In genomic region chr1:211280910-211281309, GRCh38 we compare ENCODE assay signal across 21 cellular contexts. TPM values are rescaled to one million over a fixed set of nuclear protein-coding genes. Genes with fewer than 3 reads are reported as not detected.
DNase-seq lines count a peak whose midpoint lies in the region; ATAC-seq, FAIRE-seq and TF ChIP-seq lines count a peak whose summit lies in the region.
"Had no signal": no experiment of that assay in that cellular context is flagged by ENCODE, and none has a peak within 500 bp of the region (broad histone marks: within the 10 kb centered on the region; RNA-seq: fewer than 3 reads in every experiment).

No MANE protein-coding gene starts in this region.

- peaks cover 9% of the 10 kb centered on the region; the same call in 1 of the 2 replicates for H3K4me1 ChIP-seq in HUES6 (ENCODE audit: control insufficient read depth, insufficient read depth, low read length)
- H3K4me1 ChIP-seq in K562 (replicated peaks in 1 of 2; ENCODE audit: control insufficient read depth in 2 of 2, insufficient read depth in 2 of 2, low read length in 2 of 2), result peaks cover 0 to 4% of the 10 kb centered on the region in 2 experiments; a peak in 1 of 5 replicates
- peaks cover 4% of the 10 kb centered on the region for H3K4me1 ChIP-seq in smooth muscle cell (ENCODE audit: low read depth)
- H3K4me1 ChIP-seq in stomach, result peaks cover 0 to 9% (median 1%) of the 10 kb centered on the region in 4 donors
- H3K4me1 ChIP-seq: Peyer's patch, SJCRH30, upper lobe of right lung had no signal

- no peak overlapping the region for H3K9ac ChIP-seq in HUES6 (ENCODE audit: low read length)
- H3K9ac ChIP-seq in K562 (ENCODE audit: insufficient read depth in 1 of 2, low read depth in 2 of 2, low read length in 2 of 2), result no peak overlapping the region
- no peak overlapping the region for H3K9ac ChIP-seq in smooth muscle cell (ENCODE audit: low read depth)

- peaks cover 4% of the 10 kb centered on the region for H3K4me1 Mint-ChIP-seq in activated T-cell treated with anti-CD3 and anti-CD28 coated beads, Interleukin-2, amount 50 U/mL, for 72 hours (ENCODE audit: low read depth)
- H3K4me1 Mint-ChIP-seq in WTC11, result no peaks in the 10 kb centered on the region
- H3K4me1 Mint-ChIP-seq: activated naive CD8-positive, alpha-beta T cell treated with anti-CD3 and anti-CD28 coated beads, Interleukin-2, amount 10 ng/mL, durations not matched to agents 7 days and 5 days; neural crest cell had no signal

- no peaks in the 10 kb centered on the region for H3K9me3 ChIP-seq in HUES6 (ENCODE audit: control insufficient read depth, insufficient read depth, low read depth, low read length)
- H3K9me3 ChIP-seq in K562 (replicated peaks; ENCODE audit: control insufficient read depth, insufficient read depth, low read depth, low read length), result no peaks in the 10 kb centered on the region
- H3K9me3 ChIP-seq in smooth muscle cell (replicated peaks; ENCODE audit: low read depth), result no peaks in the 10 kb centered on the region
- no peaks in the 10 kb centered on the region for H3K9me3 ChIP-seq in stomach
- H3K9me3 ChIP-seq: Peyer's patch, SJCRH30, spleen, upper lobe of right lung had no signal

- peaks cover 4% of the 10 kb centered on the region for H3F3A ChIP-seq in smooth muscle cell (ENCODE audit: low read depth)

- H3K4me3 ChIP-seq in HUES6 (ENCODE audit: low read depth, low read length), result no peak overlapping the region
- H3K4me3 ChIP-seq in K562, result no peak overlapping the region
- H3K4me3 ChIP-seq in smooth muscle cell, result no peak overlapping the region
- H3K4me3 ChIP-seq in stomach, result no peak overlapping the region
- H3K4me3 ChIP-seq: Peyer's patch, SJCRH30, spleen, upper lobe of right lung had no signal

- H3K27ac Mint-ChIP-seq in activated T-cell treated with anti-CD3 and anti-CD28 coated beads, Interleukin-2, amount 50 U/mL, for 72 hours, result no peak overlapping the region
- no peak overlapping the region for H3K27ac Mint-ChIP-seq in WTC11
- H3K27ac Mint-ChIP-seq: activated naive CD8-positive, alpha-beta T cell treated with anti-CD3 and anti-CD28 coated beads, Interleukin-2, amount 10 ng/mL, durations not matched to agents 7 days and 5 days; immature natural killer cell; T-helper 1 cell treated with Interleukin-12 subunit alpha and Interleukin-12 subunit beta and Interleukin-4 antibody, amounts not matched to agents 30 μg/mL and 1 μg/mL, for 36 hours had no signal

- in situ Hi-C loops in K562 (cut with MboI), result no loop called here

- POLR2A ChIA-PET in K562 (lab: Yijun Ruan, JAX) (interaction anchor here (1.1 to 1.8 kb wide), 2 partner anchors 14 to 23 kb away, joined by 4 to 8 read pairs; no protein-coding TSS in a partner anchor), WTC11 (lab: Charles Lee) (no interaction called here)

- TF ChIP-seq CTCF in K562 (IDR thresholded peaks at IDR 0.05 in 2 of 3, conservative IDR thresholded peaks at IDR 0.05 in 1 of 3; ENCODE audit: insufficient read depth in 2 of 3, low read depth in 1 of 3, low read length in 3 of 3), result no peak
- TF ChIP-seq CTCF in smooth muscle cell (IDR thresholded peaks at IDR 0.05; ENCODE audit: borderline replicate concordance, insufficient read depth, poor library complexity, severe bottlenecking), result no peak
- TF ChIP-seq CTCF in stomach (IDR thresholded peaks at IDR 0.05), result no peak
- TF ChIP-seq CTCF in WTC11 (IDR thresholded peaks at IDR 0.05), result no peak

- no peak overlapping the region for H3K4me2 ChIP-seq in K562 (ENCODE audit: insufficient read depth, low read length)
- peak overlapping the region; percentile 42 for H3K4me2 ChIP-seq in smooth muscle cell

- WGBS in K562 (ENCODE audit: insufficient coverage, low coverage, missing lambda C conversion rate), result 91% methylated on average over 2 of the region's 4 CpGs
- 92% methylated on average over 4 of the region's 4 CpGs for WGBS in smooth muscle cell (ENCODE audit: low lambda C conversion rate)
- WGBS in stomach, 5 donors, result 90 to 98% (median 94%) methylated on average over 3 to 4 of the region's 4 CpGs

- 0 out of 3 replicates have a peak, but pooled peaks cover 3% of the 10 kb centered on the region for H3K79me2 ChIP-seq in K562 (ENCODE audit: control insufficient read depth, insufficient read depth, low read length)
- H3K79me2 ChIP-seq in smooth muscle cell (ENCODE audit: low read depth), result peaks cover 5% of the 10 kb centered on the region

- FAIRE-seq in K562 (lab: Jason Lieb, UNC), result no peak

- peak; percentile 21 to 25 for DNase-seq in activated T-cell treated with anti-CD3 and anti-CD28 coated beads, Interleukin-2, amount 50 U/mL, for 72 hours
- no peak for DNase-seq in activated T-cell treated with anti-CD3 and anti-CD28 coated beads, Interleukin-2, amount 50 U/mL, for 48 hours
- DNase-seq in K562 (ENCODE audit: extremely low read depth in 1 of 4, low spot score in 3 of 4) (no peak), smooth muscle cell (lab: John Stamatoyannopoulos, UW; ENCODE audit: unreplicated experiment) (no peak), stomach (no peak), WTC11 (ENCODE audit: low spot score) (no peak)
- DNase-seq: activated CD4-positive, alpha-beta T cell treated with anti-CD3 and anti-CD28 coated beads, Interleukin-2, amount 50 U/mL, for 48 hours; activated naive CD8-positive, alpha-beta T cell treated with anti-CD3 and anti-CD28 coated beads, Interleukin-2, amount 10 ng/mL, durations not matched to agents 7 days and 5 days; cerebellar nuclear complex; EL; immature natural killer cell; NCI-H2107; NCI-H510A treated with DMSO at 0.1 percent for 48 hours; Peyer's patch; SJCRH30; spleen; upper lobe of right lung had no signal

- no peaks in the 10 kb centered on the region for H3K27me3 Mint-ChIP-seq in activated T-cell treated with anti-CD3 and anti-CD28 coated beads, Interleukin-2, amount 50 U/mL, for 72 hours (ENCODE audit: low read depth)
- H3K27me3 Mint-ChIP-seq in WTC11 (ENCODE audit: low read depth), result no peaks in the 10 kb centered on the region
- H3K27me3 Mint-ChIP-seq: activated naive CD8-positive, alpha-beta T cell treated with anti-CD3 and anti-CD28 coated beads, Interleukin-2, amount 10 ng/mL, durations not matched to agents 7 days and 5 days had no signal

- no peak overlapping the region for H3K4me3 Mint-ChIP-seq in activated T-cell treated with anti-CD3 and anti-CD28 coated beads, Interleukin-2, amount 50 U/mL, for 72 hours
- H3K4me3 Mint-ChIP-seq in WTC11, result no peak overlapping the region
- H3K4me3 Mint-ChIP-seq: activated naive CD8-positive, alpha-beta T cell treated with anti-CD3 and anti-CD28 coated beads, Interleukin-2, amount 10 ng/mL, durations not matched to agents 7 days and 5 days; immature natural killer cell; neural crest cell; T-helper 1 cell treated with Interleukin-12 subunit alpha and Interleukin-12 subunit beta and Interleukin-4 antibody, amounts not matched to agents 30 μg/mL and 1 μg/mL, for 36 hours had no signal

- TF ChIP-seq EP300 in K562 (IDR thresholded peaks at IDR 0.05; ENCODE audit: low read length), result no peak
- no peak for TF ChIP-seq EP300 in stomach (IDR thresholded peaks at IDR 0.05)

- TF ChIP-seq POLR2A in K562 (conservative IDR thresholded peaks at IDR 0.05), result no peak
- no peak for TF ChIP-seq POLR2A in stomach (IDR thresholded peaks at IDR 0.05)

- CTCF ChIA-PET in K562 (lab: Yijun Ruan, JAX; ENCODE audit: low intra/inter-chr PET ratio) (no interaction called here), WTC11 (lab: Charles Lee) (interaction anchor here (0.6 kb wide), 1 partner anchor 777 kb away, joined by 3 read pairs; no protein-coding TSS in a partner anchor)

- H3K9me3 Mint-ChIP-seq in activated T-cell treated with anti-CD3 and anti-CD28 coated beads, Interleukin-2, amount 50 U/mL, for 72 hours, result no peaks in the 10 kb centered on the region
- H3K9me3 Mint-ChIP-seq in WTC11, result no peaks in the 10 kb centered on the region
- H3K9me3 Mint-ChIP-seq: activated naive CD8-positive, alpha-beta T cell treated with anti-CD3 and anti-CD28 coated beads, Interleukin-2, amount 10 ng/mL, durations not matched to agents 7 days and 5 days; immature natural killer cell; neural crest cell; T-helper 1 cell treated with Interleukin-12 subunit alpha and Interleukin-12 subunit beta and Interleukin-4 antibody, amounts not matched to agents 30 μg/mL and 1 μg/mL, for 36 hours had no signal

- H3K36me3 Mint-ChIP-seq in activated T-cell treated with anti-CD3 and anti-CD28 coated beads, Interleukin-2, amount 50 U/mL, for 72 hours (ENCODE audit: insufficient read depth in 2 of 2), result peaks cover 2 to 15% of the 10 kb centered on the region in 2 donors
- peaks cover 34% of the 10 kb centered on the region for H3K36me3 Mint-ChIP-seq in WTC11

- peak; percentile 93 to 97 for ATAC-seq in activated T-cell treated with anti-CD3 and anti-CD28 coated beads, Interleukin-2, amount 50 U/mL, for 72 hours (replicated peaks in 1 of 2)
- no peak for ATAC-seq in K562
- ATAC-seq in WTC11, result no peak
- ATAC-seq: upper lobe of right lung had no signal

- intact Hi-C loops in K562 (cut with micrococcal nuclease) (no loop called here), stomach (cut with DNase I; ENCODE audit: low total_unique reads) (no loop called here)

- H3K9me1 ChIP-seq in K562 (ENCODE audit: control insufficient read depth, insufficient read depth, low read length), result no peaks in the 10 kb centered on the region

- H2AFZ ChIP-seq in K562 (ENCODE audit: low read depth, low read length) (no peak overlapping the region), smooth muscle cell (ENCODE audit: low read depth) (no peak overlapping the region)

- H3K27me3 ChIP-seq in HUES6 (ENCODE audit: control insufficient read depth, insufficient read depth, low read length) (no peaks in the 10 kb centered on the region), K562 (ENCODE audit: control insufficient read depth in 2 of 2, insufficient read depth in 2 of 2, low read length in 2 of 2) (no peaks in the 10 kb centered on the region), smooth muscle cell (ENCODE audit: low read depth) (no peaks in the 10 kb centered on the region), stomach (no peaks in the 10 kb centered on the region)
- H3K27me3 ChIP-seq: Peyer's patch, SJCRH30, spleen, upper lobe of right lung had no signal

- no peak for TF ChIP-seq RAD21 in K562 (CRISPR knock-in tag; conservative IDR thresholded peaks at IDR 0.05 in 1 of 2, IDR thresholded peaks at IDR 0.05 in 1 of 2)

- BruUV-seq in K562 (replicated peaks; lab: Mats Ljungman, UMichigan), result no TSS peak

- H3K36me3 ChIP-seq in HUES6 (ENCODE audit: control insufficient read depth, insufficient read depth, low read length) (peaks cover 74% of the 10 kb centered on the region), K562 (ENCODE audit: control insufficient read depth, insufficient read depth, low read length) (peaks cover 72% of the 10 kb centered on the region), smooth muscle cell (ENCODE audit: low read depth) (peaks cover 10% of the 10 kb centered on the region), stomach (peaks cover 34 to 100% (median 96%) of the 10 kb centered on the region in 4 donors)

- peak overlapping the region; percentile 28; the same call in 1 of the 2 replicates for H3K27ac ChIP-seq in HUES6 (ENCODE audit: low read depth, low read length)
- peak overlapping the region; percentile 17; the same call in 1 of the 3 replicates for H3K27ac ChIP-seq in K562 (ENCODE audit: extremely low read depth, low read depth, low read length)
- peak overlapping the region; percentile 54 for H3K27ac ChIP-seq in smooth muscle cell (ENCODE audit: low read depth)
- H3K27ac ChIP-seq in stomach, result no peak overlapping the region
- H3K27ac ChIP-seq: epithelial cell of prostate, Peyer's patch, SJCRH30, spleen, upper lobe of right lung had no signal

- H4K20me1 ChIP-seq in K562 (replicated peaks; ENCODE audit: control insufficient read depth, insufficient read depth, low read length) (no peaks in the 10 kb centered on the region), smooth muscle cell (ENCODE audit: low read depth) (peaks cover 22% of the 10 kb centered on the region)

RNA-seq across cellular contexts. Expression of gene RCOR3, which starts 21.7 kb away (rescaled TPM):
- 10 to 100 TPM; 50.2 to 61.0 TPM for total RNA-seq in activated T-cell treated with anti-CD3 and anti-CD28 coated beads, Interleukin-2, amount 50 U/mL, for 72 hours
- total RNA-seq in K562 (2011; cell fraction: chromatin; rRNA removed; ENCODE audit: low replicate concordance), result 74.5 and 224 TPM in 2 replicates
- total RNA-seq in K562 (2011; cell fraction: nucleolus; rRNA removed), result 37.2 and 56.2 TPM in 2 replicates
- 84.0 and 114 TPM in 2 replicates for total RNA-seq in K562 (2011; cell fraction: nucleoplasm; rRNA removed)
- total RNA-seq in K562 (2014; rRNA removed) (17.0 and 17.3 TPM in 2 replicates), K562 (2014; rRNA removed; fragmentation: Illumina TruSeq; extraction: Trizol) (30.6 and 34.0 TPM in 2 replicates), K562 (2015; rRNA removed; fragmentation: Illumina TruSeq; extraction: Trizol) (31.2 and 34.0 TPM in 2 replicates), K562 (2021) (29.5 and 30.6 TPM in 2 replicates), smooth muscle cell (27.7 and 32.5 TPM in 2 replicates), stomach (100 to 1,000 TPM in 1 of 5 donors, 10 to 100 TPM in 4; 17.9 to 128 (median 81.3) TPM), WTC11 (2021) (28.3 to 35.9 TPM (median 30.6 TPM) in 3 replicates)
- polyA plus RNA-seq in K562 (2011; rRNA removed) (42.7 and 54.2 TPM in 2 replicates), K562 (2014; fragmentation: Illumina TruSeq; extraction: Trizol) (34.0 and 35.5 TPM in 2 replicates), K562 (2014; fragmentation: Nextera tagmentation; extraction: Ambion mirVana) (10 to 100 TPM in 1 of 2 experiments, 1 to 10 TPM in 1; 9.7 to 10.5 TPM), K562 (2014; rRNA removed) (24.1 and 29.5 TPM in 2 replicates), smooth muscle cell (22.0 and 22.5 TPM in 2 replicates), stomach (10 to 100 TPM; 11.1 to 22.2 (median 15.0) TPM)
- polyA plus RNA-seq in K562 (2011; cell fraction: cytosol; rRNA removed), result 19.7 and 23.3 TPM in 2 replicates
- polyA plus RNA-seq in K562 (2011; cell fraction: nucleus; rRNA removed), result 116 and 147 TPM in 2 replicates
- polyA plus RNA-seq in K562 (2012), result 25.5 and 27.8 TPM in 2 replicates
- polyA minus RNA-seq in K562 (2011; rRNA and poly(A)+ RNA removed), result 81.6 and 116 TPM in 2 replicates
- polyA minus RNA-seq in K562 (2011; cell fraction: cytosol; rRNA and poly(A)+ RNA removed), result 17.6 and 17.7 TPM in 2 replicates
- polyA minus RNA-seq in K562 (2011; cell fraction: nucleus; rRNA and poly(A)+ RNA removed), result 59.4 and 125 TPM in 2 replicates

RNA-seq across cellular contexts. Expression of gene TRAF5, which starts 45.7 kb away (rescaled TPM):
- total RNA-seq in activated T-cell treated with anti-CD3 and anti-CD28 coated beads, Interleukin-2, amount 50 U/mL, for 72 hours, result 10 to 100 TPM; 28.8 to 38.6 TPM
- total RNA-seq in K562 (2011; cell fraction: chromatin; rRNA removed; ENCODE audit: low replicate concordance), result 14.9 and 15.0 TPM in 2 replicates
- 7.1 and 7.5 TPM in 2 replicates for total RNA-seq in K562 (2011; cell fraction: nucleolus; rRNA removed)
- 11.6 and 16.0 TPM in 2 replicates for total RNA-seq in K562 (2011; cell fraction: nucleoplasm; rRNA removed)
- total RNA-seq in K562 (2014; rRNA removed) (5.1 and 5.2 TPM in 2 replicates), K562 (2014; rRNA removed; fragmentation: Illumina TruSeq; extraction: Trizol) (4.8 and 5.5 TPM in 2 replicates), K562 (2015; rRNA removed; fragmentation: Illumina TruSeq; extraction: Trizol) (8.9 and 9.3 TPM in 2 replicates), K562 (2021) (5.4 and 5.7 TPM in 2 replicates), smooth muscle cell (15.0 and 18.7 TPM in 2 replicates), stomach (10 to 100 TPM; 14.8 to 50.7 (median 22.6) TPM), WTC11 (2021) (22.2 to 25.8 TPM (median 25.5 TPM) in 3 replicates)
- polyA plus RNA-seq in K562 (2011; rRNA removed) (5.3 and 5.8 TPM in 2 replicates), K562 (2014; fragmentation: Illumina TruSeq; extraction: Trizol) (5.9 and 7.4 TPM in 2 replicates), K562 (2014; fragmentation: Nextera tagmentation; extraction: Ambion mirVana) (1 to 10 TPM; 2.0 to 2.8 TPM), K562 (2014; rRNA removed) (5.9 and 6.7 TPM in 2 replicates), smooth muscle cell (6.1 and 10.2 TPM in 2 replicates), stomach (1 to 10 TPM; 4.3 to 9.9 (median 4.3) TPM)
- 2.0 and 3.5 TPM in 2 replicates for polyA plus RNA-seq in K562 (2011; cell fraction: cytosol; rRNA removed)
- polyA plus RNA-seq in K562 (2011; cell fraction: nucleus; rRNA removed), result 21.1 and 28.3 TPM in 2 replicates
- 5.0 and 7.9 TPM in 2 replicates for polyA plus RNA-seq in K562 (2012)
- 4.8 and 5.0 TPM in 2 replicates for polyA minus RNA-seq in K562 (2011; rRNA and poly(A)+ RNA removed)
- polyA minus RNA-seq in K562 (2011; cell fraction: cytosol; rRNA and poly(A)+ RNA removed), result 2.2 and 2.5 TPM in 2 replicates
- polyA minus RNA-seq in K562 (2011; cell fraction: nucleus; rRNA and poly(A)+ RNA removed), result 5.5 and 7.7 TPM in 2 replicates

Comparison
In these comparisons a context has a peak if more than half of its experiments do, and no peak if none do; other contexts are left out.
1. DNase-seq: peak in activated T-cell treated with anti-CD3 and anti-CD28 coated beads, Interleukin-2, amount 50 U/mL, for 72 hours (2 of 2); none in activated T-cell treated with anti-CD3 and anti-CD28 coated beads, Interleukin-2, amount 50 U/mL, for 48 hours (0 of 2), K562 (0 of 4), smooth muscle cell (single experiment), stomach (single experiment) and WTC11 (single experiment).
2. ATAC-seq: peak in activated T-cell treated with anti-CD3 and anti-CD28 coated beads, Interleukin-2, amount 50 U/mL, for 72 hours (2 of 2); none in K562 (single experiment) and WTC11 (single experiment).
3. H3K27ac ChIP-seq: peak in HUES6 (single experiment), K562 (single experiment) and smooth muscle cell (single experiment); none in stomach (0 of 5).